21 cellular contexts compared by ENCODE assay signal in genomic region chr12:89907659-89908058, GRCh38.
"Had no signal": no experiment of that assay in that cellular context is flagged by ENCODE, and none has a peak within 500 bp of the region (broad histone marks: within the 10 kb centered on the region; RNA-seq: fewer than 3 reads in every experiment).

No MANE protein-coding gene starts in this region.

- H3K4me3 ChIP-seq: colonic mucosa, heart right ventricle, left lung, sigmoid colon, tibial artery had no signal

- ATAC-seq: activated CD4-positive, alpha-beta T cell treated with anti-CD3 and anti-CD28 coated beads for 36 hours; activated naive CD4-positive, alpha-beta T cell treated with anti-CD3 and anti-CD28 coated beads, Interleukin-2, amount 50 U/mL, for 72 hours; activated T-helper 17 cell treated with anti-CD3 and anti-CD28 coated beads, Interleukin-2, amount 50 U/mL, for 72 hours; heart right ventricle; left lung; natural killer cell treated with Interleukin-12 subunit alpha and Interleukin-12 subunit beta and Interleukin-15 and Interleukin-18, amount 100 ng/mL, for 72 hours had no signal

- H3K4me1 ChIP-seq: colonic mucosa, heart right ventricle, left lung, sigmoid colon, tibial artery had no signal

- DNase-seq: activated B cell treated with CpG ODN at 0.5 μM for 24 hours; activated CD4-positive, alpha-beta T cell treated with anti-CD3 and anti-CD28 coated beads for 36 hours; activated CD4-positive, alpha-beta T cell treated with anti-CD3 and anti-CD28 coated beads, Interleukin-2, amount 50 U/mL, for 4 hours; activated CD8-positive, alpha-beta memory T cell treated with anti-CD3 and anti-CD28 coated beads for 24 hours; activated CD8-positive, alpha-beta memory T cell treated with anti-CD3 and anti-CD28 coated beads, Interleukin-2, amount 50 U/mL, for 4 hours; activated T-cell treated with anti-CD3 and anti-CD28 coated beads, Interleukin-2, amount 50 U/mL, for 24 hours; colonic mucosa; endodermal cell; heart right ventricle; kidney; left lung; midbrain; retina; sigmoid colon; stimulated activated CD4-positive, alpha-beta T cell treated with anti-CD3 and anti-CD28 coated beads, Interleukin-4, amount 100 ng/mL, for 4 hours; T-helper 9 cell; tibial artery had no signal

- H3K27ac ChIP-seq: colonic mucosa, epithelial cell of prostate, heart right ventricle, left lung, sigmoid colon, tibial artery had no signal

- H3K27me3 ChIP-seq: colonic mucosa, heart right ventricle, left lung, sigmoid colon, tibial artery had no signal

- H3K36me3 ChIP-seq: colonic mucosa, heart right ventricle, left lung, sigmoid colon, tibial artery had no signal

- H3K9me3 ChIP-seq: colonic mucosa, sigmoid colon, tibial artery had no signal
